Comparison of ENCODE assay signal across 8 cellular contexts in the genomic region with DNA sequence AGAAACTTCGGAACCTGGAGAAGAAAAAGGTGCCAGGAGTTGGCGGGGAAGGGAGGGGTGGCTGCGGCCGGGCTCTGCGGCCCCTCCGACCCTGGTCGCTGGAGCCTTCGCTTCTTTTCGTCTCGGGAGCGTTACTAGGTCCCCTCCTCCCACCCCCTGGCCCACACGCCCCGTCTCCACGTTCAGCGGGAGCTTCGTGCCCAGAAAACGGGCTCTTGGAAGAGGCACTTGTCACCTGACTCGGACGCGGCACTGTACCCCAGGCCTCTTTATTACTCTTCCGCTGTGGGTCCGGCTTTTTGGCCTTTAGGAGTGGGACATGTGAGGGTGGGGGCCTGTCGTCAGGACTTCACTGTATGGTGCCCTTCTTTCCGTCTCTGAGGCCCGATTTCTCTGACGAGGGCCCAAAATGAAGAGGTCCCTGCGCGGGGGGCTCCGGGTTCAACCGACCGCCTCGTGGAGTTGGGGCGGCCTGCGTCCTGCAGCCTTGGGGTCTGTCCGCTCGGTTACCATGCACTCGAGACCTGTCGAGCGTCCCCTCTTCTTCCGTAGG. TPM values are rescaled to one million over a fixed set of nuclear protein-coding genes. Genes with fewer than 3 reads are reported as not detected.
DNase-seq lines count a peak whose midpoint lies in the region; ATAC-seq and TF ChIP-seq lines count a peak whose summit lies in the region.

No MANE protein-coding gene starts in this region.

- peaks cover 44% of the 10 kb centered on the region for H3K36me3 ChIP-seq in SJCRH30
- H3K36me3 ChIP-seq in brain microvascular endothelial cell (replicated peaks), result peaks cover 13% of the 10 kb centered on the region
- peaks cover 0 to 11% of the 10 kb centered on the region in 2 donors for H3K36me3 ChIP-seq in left lung

- H3K9me3 ChIP-seq in SJCRH30 (replicated peaks), result no peaks in the 10 kb centered on the region
- no peaks in the 10 kb centered on the region for H3K9me3 ChIP-seq in left lung

- H3K27me3 ChIP-seq in SJCRH30 (no peaks in the 10 kb centered on the region), brain microvascular endothelial cell (replicated peaks) (no peaks in the 10 kb centered on the region), left lung (no peaks in the 10 kb centered on the region)

- H3K4me1 ChIP-seq in SJCRH30 (peaks cover 25% of the 10 kb centered on the region), left lung (peaks cover 19 to 44% of the 10 kb centered on the region in 2 donors)

- in situ Hi-C loops in brain microvascular endothelial cell (cut with HindIII; ENCODE audit: low pct_ligation_motif_present, low sequenced_read_pairs), result no loop called here

- TF ChIP-seq CTCF in brain microvascular endothelial cell (IDR thresholded peaks at IDR 0.05; ENCODE audit: low read depth, low read length, missing control alignments) (no peak), left lung (IDR thresholded peaks at IDR 0.05) (no peak)

- H3K27ac ChIP-seq in SJCRH30 (peak overlapping the region; percentile 94), brain microvascular endothelial cell (peak overlapping the region; percentile 100), left lung (peak overlapping the region; percentile 99 to 100)

- DNase-seq in activated effector memory CD4-positive, alpha-beta T cell treated with Interleukin-2 at 50 U/mL for 16 hours, result peak; percentile 18
- DNase-seq in activated effector memory CD4-positive, alpha-beta T cell treated with anti-CD3 and anti-CD28 coated beads, Interleukin-2, amount 50 U/mL, for 16 hours, result no peak
- peak; percentile 20 to 32 for DNase-seq in SJCRH30
- no peak for DNase-seq in brain microvascular endothelial cell
- peak in 1 of 2 donors; percentile 46 for DNase-seq in left lung
- DNase-seq in stimulated activated CD4-positive, alpha-beta T cell treated with anti-CD3 and anti-CD28 coated beads, TNF-alpha, amount 100 ng/mL, for 4 hours (ENCODE audit: low read depth in 3 of 3), result peak in 2 of 3 experiments; percentile 26 to 29

- intact Hi-C loops in left lung (cut with DNase I), result loop anchor here in 1 of 2 donors (10.0 kb wide), 1 partner anchor 52 kb away; a partner anchor contains a TSS

- H3K4me3 ChIP-seq in SJCRH30 (peak overlapping the region; percentile 93), brain microvascular endothelial cell (ENCODE audit: low read depth, low read length) (peak overlapping the region; percentile 91), left lung (peak overlapping the region; percentile 97 to 99)

- ATAC-seq in left lung (peak; percentile 1), GM19463 (IDR thresholded peaks at IDR 0.05; ENCODE audit: unreplicated experiment) (no peak), GM21515 (IDR thresholded peaks at IDR 0.05; ENCODE audit: unreplicated experiment) (no peak)

RNA-seq across cellular contexts. Expression of a gene that starts 1.2 kb away (rescaled TPM):
- 269 and 287 TPM in 2 replicates for total RNA-seq in SJCRH30 (2014; rRNA removed; shearing (Covaris generic))
- total RNA-seq in left lung, result 100 to 1,000 TPM; 196 to 208 TPM

RNA-seq across cellular contexts. Expression of a gene that starts 52.7 kb away (rescaled TPM):
- 50.2 and 52.0 TPM in 2 replicates for total RNA-seq in SJCRH30 (2014; rRNA removed; shearing (Covaris generic))
- total RNA-seq in left lung, result 10 to 100 TPM; 30.0 to 50.4 TPM

Comparison
In these comparisons a context has a peak if more than half of its experiments do, and no peak if none do; other contexts are left out.
1. DNase-seq: peak in activated effector memory CD4-positive, alpha-beta T cell treated with Interleukin-2 at 50 U/mL for 16 hours (single experiment), SJCRH30 (2 of 2) and stimulated activated CD4-positive, alpha-beta T cell treated with anti-CD3 and anti-CD28 coated beads, TNF-alpha, amount 100 ng/mL, for 4 hours (2 of 3); none in activated effector memory CD4-positive, alpha-beta T cell treated with anti-CD3 and anti-CD28 coated beads, Interleukin-2, amount 50 U/mL, for 16 hours (single experiment) and brain microvascular endothelial cell (single experiment).
2. Peak in every context shown above with its lines, with median percentiles within 50 percentile points of each other: H3K27ac ChIP-seq and H3K4me3 ChIP-seq.